Comparison of ENCODE assay signal across 24 cellular contexts in genomic region chr7:1745018-1745532, GRCh38.
A peak's percentile ranks its signal among the peaks of the same experiment; 100 is the strongest.
DNase-seq lines count a peak whose midpoint lies in the region; ATAC-seq, FAIRE-seq and TF ChIP-seq lines count a peak whose summit lies in the region.
"Had no signal": no experiment of that assay in that cellular context is flagged by ENCODE, and none has a peak within 500 bp of the region (broad histone marks: within the 10 kb centered on the region; RNA-seq: fewer than 3 reads in every experiment).

No MANE protein-coding gene starts in this region.

- TF ChIP-seq EP300 in HepG2 (IDR thresholded peaks at IDR 0.05; ENCODE audit: low read depth in 2 of 2, low read length in 2 of 2), result no peak
- no peak for TF ChIP-seq EP300 in HepG2 (CRISPR knock-in tag; IDR thresholded peaks at IDR 0.05; ENCODE audit: borderline replicate concordance)
- TF ChIP-seq EP300 in K562 (IDR thresholded peaks at IDR 0.05; ENCODE audit: low read length), result no peak

- TF ChIP-seq RAD21 in HepG2 (CRISPR knock-in tag; IDR thresholded peaks at IDR 0.05) (no peak), K562 (CRISPR knock-in tag; conservative IDR thresholded peaks at IDR 0.05 in 1 of 2, IDR thresholded peaks at IDR 0.05 in 1 of 2) (no peak)

- H3K9ac ChIP-seq in HepG2 (ENCODE audit: insufficient read depth, low read depth, low read length) (no peak overlapping the region), K562 (ENCODE audit: insufficient read depth in 1 of 2, low read depth in 2 of 2, low read length in 2 of 2) (no peak overlapping the region), kidney (ENCODE audit: low read length in 2 of 2) (no peak overlapping the region)
- H3K9ac ChIP-seq: BLaER1 treated with 17β-estradiol and CSF1 and Interleukin-3, amounts not matched to agents 10 nM and 100 nM had no signal

- H2AFZ ChIP-seq in HepG2 (ENCODE audit: low read length) (no peak overlapping the region), K562 (ENCODE audit: low read depth, low read length) (no peak overlapping the region)

- no peak for TF ChIP-seq POLR2A in HepG2 (IDR thresholded peaks at IDR 0.05; ENCODE audit: insufficient read depth in 1 of 2, low read depth in 2 of 2, low read length in 2 of 2)
- no peak for TF ChIP-seq POLR2A in right lobe of liver (IDR thresholded peaks at IDR 0.05)
- no peak for TF ChIP-seq POLR2A in K562 (conservative IDR thresholded peaks at IDR 0.05)
- no peak for TF ChIP-seq POLR2A in spleen (IDR thresholded peaks at IDR 0.05)

- peaks cover 4 to 30% of the 10 kb centered on the region in 2 experiments; a peak in 4 of 5 replicates for H3K27me3 ChIP-seq in HepG2 (ENCODE audit: control insufficient read depth in 1 of 2, insufficient read depth in 2 of 2, low read length in 2 of 2)
- no peaks in the 10 kb centered on the region for H3K27me3 ChIP-seq in right lobe of liver
- peaks cover 10 to 22% of the 10 kb centered on the region in 2 experiments; a peak in 3 of 5 replicates for H3K27me3 ChIP-seq in K562 (ENCODE audit: control insufficient read depth in 2 of 2, insufficient read depth in 2 of 2, low read length in 2 of 2)
- H3K27me3 ChIP-seq in spleen (replicated peaks in 1 of 7), result peaks cover 0 to 37% (median 0%) of the 10 kb centered on the region in 7 donors
- H3K27me3 ChIP-seq: BE2C had no signal

- POLR2A ChIA-PET in HepG2 (lab: Yijun Ruan, JAX) (no interaction called here), K562 (lab: Yijun Ruan, JAX) (interaction anchor here (0.6 kb wide), 1 partner anchor 74 kb away, joined by 3 read pairs; no protein-coding TSS in a partner anchor)

- H3K9me1 ChIP-seq in K562 (ENCODE audit: control insufficient read depth, insufficient read depth, low read length), result no peaks in the 10 kb centered on the region

- CTCF ChIA-PET in HepG2 (lab: Yijun Ruan, JAX; ENCODE audit: low intra/inter-chr PET ratio, low total read pairs) (no interaction called here), K562 (lab: Yijun Ruan, JAX; ENCODE audit: low intra/inter-chr PET ratio) (no interaction called here)

- in situ Hi-C loops in HepG2 (cut with HindIII; ENCODE audit: extremely low pct_ligation_motif_present, low pct_unique_long_range_greater_than_20kb), result no loop called here
- in situ Hi-C loops in K562 (cut with MboI), result no loop called here

- ATAC-seq in HepG2 (no peak), right lobe of liver (no peak), K562 (no peak)
- ATAC-seq: A549, HCT116 had no signal

- no peaks in the 10 kb centered on the region for H4K20me1 ChIP-seq in HepG2 (ENCODE audit: insufficient read depth, low read length)
- no peaks in the 10 kb centered on the region for H4K20me1 ChIP-seq in K562 (replicated peaks; ENCODE audit: control insufficient read depth, insufficient read depth, low read length)

- DNase-seq in HepG2 (ENCODE audit: low spot score), result no peak
- no peak for DNase-seq in right lobe of liver
- no peak for DNase-seq in K562 (ENCODE audit: extremely low read depth in 1 of 4, low spot score in 3 of 4)
- peak; percentile 68 for DNase-seq in kidney
- DNase-seq in spleen, result peak; percentile 72
- no peak for DNase-seq in OCI-M2 (lab: John Stamatoyannopoulos, UW; ENCODE audit: unreplicated experiment)
- no peak for DNase-seq in activated CD4-positive, alpha-beta T cell treated with anti-CD3 and anti-CD28 coated beads for 4 hours
- DNase-seq in inferior parietal cortex (ENCODE audit: extremely low spot score), result no peak
- DNase-seq: 8988T, ACHN, AML-193, BE2C, Calu3, COR-L47, DMS53, DMS79 treated with DMSO at 0.1 percent for 48 hours, GF-D8, GOT3, H9 had no signal

- TF ChIP-seq CTCF in HepG2 (CRISPR knock-in tag; IDR thresholded peaks at IDR 0.05) (peak; percentile 22; the same call in 1 of the 2 replicates), right lobe of liver (IDR thresholded peaks at IDR 0.05) (no peak), K562 (IDR thresholded peaks at IDR 0.05 in 2 of 3, conservative IDR thresholded peaks at IDR 0.05 in 1 of 3; ENCODE audit: insufficient read depth in 2 of 3, low read depth in 1 of 3, low read length in 3 of 3) (no peak), kidney (IDR thresholded peaks at IDR 0.05; ENCODE audit: borderline replicate concordance, extremely low read depth, insufficient read depth) (no peak), spleen (IDR thresholded peaks at IDR 0.05 in 8 of 11, conservative IDR thresholded peaks at IDR 0.05 in 3 of 11) (no peak)

- H3K9me3 ChIP-seq in HepG2 (ENCODE audit: low read length) (no peaks in the 10 kb centered on the region), right lobe of liver (no peaks in the 10 kb centered on the region), K562 (replicated peaks; ENCODE audit: control insufficient read depth, insufficient read depth, low read depth, low read length) (no peaks in the 10 kb centered on the region), kidney (ENCODE audit: control insufficient read depth in 1 of 2, low read length in 2 of 2) (no peaks in the 10 kb centered on the region), spleen (no peaks in the 10 kb centered on the region)
- H3K9me3 ChIP-seq: A549; BE2C; BLaER1 treated with 17β-estradiol and CSF1 and Interleukin-3, amounts not matched to agents 10 nM and 100 nM had no signal

- FAIRE-seq in HepG2 (lab: Jason Lieb, UNC) (no peak), K562 (lab: Jason Lieb, UNC) (no peak), kidney (lab: Jason Lieb, UNC) (no peak)
- FAIRE-seq: A549, GM12891, GM18507 had no signal

- no peaks in the 10 kb centered on the region for H3K79me2 ChIP-seq in HepG2 (ENCODE audit: insufficient read depth, low read length)
- peaks cover 11% of the 10 kb centered on the region for H3K79me2 ChIP-seq in K562 (ENCODE audit: control insufficient read depth, insufficient read depth, low read length)

- 20% methylated on average over 1 of the region's 46 CpGs for WGBS in HepG2 (ENCODE audit: low lambda C conversion rate)
- 100% methylated on average over 4 of the region's 46 CpGs for WGBS in right lobe of liver (ENCODE audit: insufficient coverage, low coverage, low lambda C conversion rate, missing lambda C conversion rate)
- WGBS in K562 (ENCODE audit: insufficient coverage, low coverage, missing lambda C conversion rate), result 77% methylated on average over 10 of the region's 46 CpGs
- WGBS in spleen, 5 donors, result 95 to 97% (median 96%) methylated on average over 37 to 46 of the region's 46 CpGs; no CpG with 5 or more reads in 1 of the 5 donors

- no peak overlapping the region for H3K27ac ChIP-seq in HepG2 (ENCODE audit: extremely low read length, insufficient read depth, low read length)
- no peak overlapping the region for H3K27ac ChIP-seq in right lobe of liver
- no peak overlapping the region for H3K27ac ChIP-seq in K562 (ENCODE audit: extremely low read depth, low read depth, low read length)
- H3K27ac ChIP-seq in kidney (ENCODE audit: low read depth in 2 of 2, low read length in 2 of 2), result no peak overlapping the region
- no peak overlapping the region for H3K27ac ChIP-seq in spleen
- H3K27ac ChIP-seq: A549; BLaER1 treated with 17β-estradiol and CSF1 and Interleukin-3, amounts not matched to agents 10 nM and 100 nM had no signal

- H3K4me3 ChIP-seq in HepG2 (replicated peaks in 1 of 3; ENCODE audit: insufficient read depth in 1 of 3, low read depth in 2 of 3, low read length in 3 of 3) (no peak overlapping the region), right lobe of liver (no peak overlapping the region), K562 (no peak overlapping the region), kidney (ENCODE audit: low read length in 2 of 2) (no peak overlapping the region), spleen (no peak overlapping the region)
- H3K4me3 ChIP-seq: A549; BLaER1 treated with 17β-estradiol and CSF1 and Interleukin-3, amounts not matched to agents 10 nM and 100 nM had no signal

- peaks cover 42% of the 10 kb centered on the region for H3K4me1 ChIP-seq in HepG2 (ENCODE audit: insufficient read depth, low read length)
- peaks cover 0 to 6% (median 0%) of the 10 kb centered on the region in 4 donors for H3K4me1 ChIP-seq in right lobe of liver
- H3K4me1 ChIP-seq in K562 (replicated peaks in 1 of 2; ENCODE audit: control insufficient read depth in 2 of 2, insufficient read depth in 2 of 2, low read length in 2 of 2), result peaks cover 9 to 90% of the 10 kb centered on the region in 2 experiments; a peak in 3 of 5 replicates
- peaks cover 0 to 8% of the 10 kb centered on the region in 2 donors for H3K4me1 ChIP-seq in kidney (ENCODE audit: control insufficient read depth in 1 of 2, insufficient read depth in 1 of 2, low read depth in 1 of 2, low read length in 2 of 2)
- H3K4me1 ChIP-seq in spleen, result peaks cover 7 to 50% (median 29%) of the 10 kb centered on the region in 6 donors
- H3K4me1 ChIP-seq: BE2C had no signal

- BruUV-seq in HepG2 (replicated peaks; lab: Mats Ljungman, UMichigan), result no TSS peak
- no TSS peak for BruUV-seq in K562 (replicated peaks; lab: Mats Ljungman, UMichigan)

- no peaks in the 10 kb centered on the region for H3K36me3 ChIP-seq in HepG2 (replicated peaks in 1 of 2; ENCODE audit: control insufficient read depth in 1 of 2, insufficient read depth in 2 of 2, low read length in 2 of 2)
- no peaks in the 10 kb centered on the region for H3K36me3 ChIP-seq in right lobe of liver
- H3K36me3 ChIP-seq in K562 (ENCODE audit: control insufficient read depth, insufficient read depth, low read length), result peaks cover 4% of the 10 kb centered on the region; the same call in 1 of the 3 replicates
- H3K36me3 ChIP-seq in kidney (ENCODE audit: control insufficient read depth in 1 of 2, insufficient read depth in 2 of 2, low read length in 2 of 2), result no peaks in the 10 kb centered on the region
- H3K36me3 ChIP-seq in spleen, result peaks cover 0 to 9% (median 0%) of the 10 kb centered on the region in 6 donors
- H3K36me3 ChIP-seq: BE2C had no signal

- no peak overlapping the region for H3K4me2 ChIP-seq in HepG2 (ENCODE audit: low read depth, low read length)
- no peak overlapping the region for H3K4me2 ChIP-seq in K562 (ENCODE audit: insufficient read depth, low read length)
- H3K4me2 ChIP-seq: A549; BLaER1 treated with 17β-estradiol and CSF1 and Interleukin-3, amounts not matched to agents 10 nM and 100 nM had no signal

- intact Hi-C loops in HepG2 (cut with micrococcal nuclease; ENCODE audit: unreplicated experiment) (no loop called here), right lobe of liver (cut with DNase I) (no loop called here), K562 (cut with micrococcal nuclease) (no loop called here), kidney (cut with DNase I) (no loop called here), spleen (cut with DNase I; ENCODE audit: low total_unique reads) (no loop called here)

TF ChIP-seq in HepG2, 621 proteins besides CTCF, POLR2A, EP300 and RAD21 (continues in another document):
- TF ChIP-seq SATB2 (CRISPR knock-in tag; IDR thresholded peaks at IDR 0.05), result no peak

Comparison
In these comparisons a context has a peak if more than half of its experiments do, and no peak if none do; other contexts are left out.
1. DNase-seq: peak in kidney (single experiment) and spleen (single experiment); none in HepG2 (single experiment), right lobe of liver (0 of 3), K562 (0 of 4), OCI-M2 (single experiment), activated CD4-positive, alpha-beta T cell treated with anti-CD3 and anti-CD28 coated beads for 4 hours (0 of 2) and inferior parietal cortex (single experiment).
2. Of the 241 proteins assayed by ChIP-seq in both HepG2 and K562: peak only in HepG2: CTCF and STAG1; only in K562: ZBTB33; in both: none; in neither: 238.